6 cellular contexts compared by ENCODE assay signal in genomic region chr1:93243233-93243632, GRCh38.
DNase-seq lines count a peak whose midpoint lies in the region; ATAC-seq and TF ChIP-seq lines count a peak whose summit lies in the region.
"Not testable (repeated sequence)": the region's sequence is repeated elsewhere in the genome, so short reads cannot be mapped to it uniquely, and the experiment has no call there.

No MANE protein-coding gene starts in this region.

- H3K27ac ChIP-seq in BLaER1; endodermal cell (ENCODE audit: low read depth, low read length); mesendoderm (ENCODE audit: low read depth, low read length): not testable (repeated sequence)

- H3K36me3 Mint-ChIP-seq in endodermal cell (ENCODE audit: low read depth) = peaks cover 73% of the 10 kb centered on the region

- TF ChIP-seq POLR2A in erythroblast (IDR thresholded peaks at IDR 0.05; ENCODE audit: low read length) = not testable (repeated sequence)

- not testable (repeated sequence) for H3K79me1 ChIP-seq in mesendoderm (ENCODE audit: low read length)

- not testable (repeated sequence) for H3K27ac Mint-ChIP-seq in endodermal cell

- not testable (repeated sequence) for H3K4me3 Mint-ChIP-seq in endodermal cell

- H3K9ac ChIP-seq in BLaER1; endodermal cell (ENCODE audit: extremely low read depth, low read length, poor library complexity, severe bottlenecking); mesendoderm (ENCODE audit: low read length): not testable (repeated sequence)

- H3K4me3 ChIP-seq in BLaER1 (peak overlapping the region; percentile 22; the same call in 1 of the 2 replicates), endodermal cell (ENCODE audit: low read length) (peak overlapping the region; percentile 34)
- not testable (repeated sequence) for H3K4me3 ChIP-seq in mesendoderm (ENCODE audit: low read length)

- not testable (repeated sequence) for H4K5ac ChIP-seq in mesendoderm (ENCODE audit: low read length)

- H3K27me3 ChIP-seq in BLaER1; endodermal cell (ENCODE audit: control insufficient read depth, insufficient read depth, low read length, poor library complexity, severe bottlenecking); mesendoderm (ENCODE audit: insufficient read depth, low read length, poor library complexity): not testable (repeated sequence)

- H3K9me3 ChIP-seq in BLaER1 (peaks cover 43% of the 10 kb centered on the region), endodermal cell (ENCODE audit: control insufficient read depth, low read length) (peaks cover 57% of the 10 kb centered on the region)

- DNase-seq in LHCN-M2 (ENCODE audit: low read depth) (peak; percentile 5), endodermal cell (peak; percentile 41), erythroblast (lab: John Stamatoyannopoulos, UW) (peak; percentile 9), mesendoderm (peak; percentile 32)
- peak; percentile 12 for DNase-seq in stimulated activated naive CD8-positive, alpha-beta T cell treated with anti-CD3 and anti-CD28 coated beads, Interleukin-15, Interleukin-2, amounts not matched to agents 100 U/mL and 50 U/mL, for 24 hours

- peaks cover 52% of the 10 kb centered on the region for H3K9me3 Mint-ChIP-seq in endodermal cell

- not testable (repeated sequence) for H3K18ac ChIP-seq in mesendoderm (ENCODE audit: low read length)

- H2BK120ac ChIP-seq in mesendoderm (ENCODE audit: low read depth, low read length) = not testable (repeated sequence)

- 92 to 94% methylated on average over 2 to 3 of the region's 3 CpGs for WGBS in endodermal cell (ENCODE audit: insufficient coverage in 1 of 2, insufficient read length in 1 of 2), 2 experiments
- no CpG with 5 or more reads among the region's 3 CpGs for WGBS in mesendoderm (ENCODE audit: extremely low coverage, insufficient coverage, low lambda C conversion rate)

- ATAC-seq in stimulated activated naive CD8-positive, alpha-beta T cell treated with anti-CD3 and anti-CD28 coated beads, Interleukin-15, Interleukin-2, amounts not matched to agents 100 U/mL and 50 U/mL, for 24 hours = not testable (repeated sequence)

- H4K8ac ChIP-seq in mesendoderm (ENCODE audit: low read depth, low read length) = not testable (repeated sequence)

- not testable (repeated sequence) for H3K23ac ChIP-seq in mesendoderm (ENCODE audit: low read length)

- H3K56ac ChIP-seq in mesendoderm (ENCODE audit: low read length) = not testable (repeated sequence)

- H2AK5ac ChIP-seq in mesendoderm (ENCODE audit: low read length) = not testable (repeated sequence)

- H2BK15ac ChIP-seq in mesendoderm (replicated peaks; ENCODE audit: low read depth) = not testable (repeated sequence)

- not testable (repeated sequence) for H2BK5ac ChIP-seq in mesendoderm (ENCODE audit: low read length)

- H3K36me3 ChIP-seq in BLaER1 (peaks cover 53% of the 10 kb centered on the region), endodermal cell (ENCODE audit: control insufficient read depth, insufficient read depth, low read length) (peaks cover 44% of the 10 kb centered on the region)
- H3K36me3 ChIP-seq in mesendoderm (ENCODE audit: control insufficient read depth, insufficient read depth, low read length) = not testable (repeated sequence)

- not testable (repeated sequence) for H3K79me2 ChIP-seq in mesendoderm (ENCODE audit: control insufficient read depth, insufficient read depth, low read length)

- not testable (repeated sequence) for H3K4ac ChIP-seq in mesendoderm (ENCODE audit: low read depth, low read length)

- not testable (repeated sequence) for H3K4me1 ChIP-seq in BLaER1; endodermal cell (ENCODE audit: control insufficient read depth, insufficient read depth, low read length); mesendoderm (ENCODE audit: control insufficient read depth, low read depth, low read length)

- not testable (repeated sequence) for TF ChIP-seq CTCF in endodermal cell (conservative IDR thresholded peaks at IDR 0.05)

- not testable (repeated sequence) for H3K27me3 Mint-ChIP-seq in endodermal cell (ENCODE audit: insufficient read depth)

- not testable (repeated sequence) for H3K4me2 ChIP-seq in BLaER1; mesendoderm (ENCODE audit: low read length)

- H4K20me1 ChIP-seq in BLaER1 = not testable (repeated sequence)

- H3K4me1 Mint-ChIP-seq in endodermal cell = not testable (repeated sequence)
